Comparison of ENCODE assay signal across 28 cellular contexts in genomic region chr3:9207076-9207763, GRCh38.
"Had no signal": no experiment of that assay in that cellular context is flagged by ENCODE, and none has a peak within 500 bp of the region (broad histone marks: within the 10 kb centered on the region; RNA-seq: fewer than 3 reads in every experiment).

No MANE protein-coding gene starts in this region.

- H3K4me3 Mint-ChIP-seq: immature natural killer cell; memory B cell; mesothelial cell of epicardium; naive thymus-derived CD4-positive, alpha-beta T cell; nephron; stimulated activated naive B cell treated with anti-CD40 and anti-IgM and Interleukin-4, amounts not matched to agents 10 μg/mL and 1 μg/mL and 100 μg/mL, for 72 hours; stimulated activated naive CD8-positive, alpha-beta T cell treated with anti-CD3 and anti-CD28 coated beads, Interleukin-15, Interleukin-2, amounts not matched to agents 100 ng/mL and 50 ng/mL, for 24 hours had no signal

- DNase-seq: cortex of kidney; foreskin fibroblast; heart right ventricle; hypothalamus; immature natural killer cell; islet precursor cell; kidney glomerular epithelial cell; left ventricle myocardium superior; lower lobe of right lung; naive thymus-derived CD4-positive, alpha-beta T cell; nucleus accumbens; psoas muscle; right cardiac atrium; stimulated activated CD4-positive, alpha-beta T cell treated with anti-CD3 and anti-CD28 coated beads, Interleukin-15, amount 100 ng/mL, for 24 hours; stimulated activated CD4-positive, alpha-beta T cell treated with anti-CD3 and anti-CD28 coated beads, Interleukin-2, amount 100 ng/mL, for 48 hours; stimulated activated naive B cell treated with anti-CD40 and anti-IgM and Interleukin-4, amounts not matched to agents 10 μg/mL and 1 μg/mL and 100 μg/mL, for 72 hours; upper lobe of right lung had no signal

- H3K27ac ChIP-seq: epithelial cell of prostate, gastroesophageal sphincter, heart right ventricle, lower lobe of right lung, psoas muscle, skin epidermis, thoracic aorta, tibial nerve, upper lobe of right lung, vagina had no signal

- H3K27ac Mint-ChIP-seq: immature natural killer cell; memory B cell; mesothelial cell of epicardium; stimulated activated naive B cell treated with anti-CD40 and anti-IgM and Interleukin-4, amounts not matched to agents 10 μg/mL and 1 μg/mL and 100 μg/mL, for 72 hours; stimulated activated naive CD8-positive, alpha-beta T cell treated with anti-CD3 and anti-CD28 coated beads, Interleukin-15, Interleukin-2, amounts not matched to agents 100 ng/mL and 50 ng/mL, for 24 hours had no signal

- H3K27me3 Mint-ChIP-seq: stimulated activated naive CD8-positive, alpha-beta T cell treated with anti-CD3 and anti-CD28 coated beads, Interleukin-15, Interleukin-2, amounts not matched to agents 100 ng/mL and 50 ng/mL, for 24 hours had no signal

- ATAC-seq: esophagus mucosa; gastroesophageal sphincter; heart right ventricle; left ventricle myocardium superior; lower lobe of right lung; naive thymus-derived CD4-positive, alpha-beta T cell; right cardiac atrium; stimulated activated naive B cell treated with anti-CD40 and anti-IgM and Interleukin-4, amounts not matched to agents 10 μg/mL and 1 μg/mL and 100 μg/mL, for 72 hours; upper lobe of right lung had no signal

- H3K4me1 ChIP-seq: gastroesophageal sphincter, lower lobe of right lung, upper lobe of right lung, vagina had no signal

- H3K36me3 ChIP-seq: gastroesophageal sphincter, heart right ventricle, lower lobe of right lung, thoracic aorta, tibial nerve, upper lobe of right lung, vagina had no signal

- H3K9me3 ChIP-seq: gastroesophageal sphincter, heart right ventricle, lower lobe of right lung, psoas muscle, thoracic aorta, tibial nerve, upper lobe of right lung, vagina had no signal

- H3K36me3 Mint-ChIP-seq: immature natural killer cell; memory B cell; stimulated activated naive B cell treated with anti-CD40 and anti-IgM and Interleukin-4, amounts not matched to agents 10 μg/mL and 1 μg/mL and 100 μg/mL, for 72 hours had no signal

- H3K27me3 ChIP-seq: gastroesophageal sphincter, heart right ventricle, tibial nerve, upper lobe of right lung, vagina had no signal

- H3K4me3 ChIP-seq: gastroesophageal sphincter, heart right ventricle, lower lobe of right lung, psoas muscle, skin epidermis, thoracic aorta, tibial nerve, upper lobe of right lung, vagina had no signal

- H3K4me1 Mint-ChIP-seq: immature natural killer cell had no signal

- H3K9me3 Mint-ChIP-seq: immature natural killer cell; memory B cell; mesothelial cell of epicardium; naive thymus-derived CD4-positive, alpha-beta T cell; nephron; stimulated activated naive B cell treated with anti-CD40 and anti-IgM and Interleukin-4, amounts not matched to agents 10 μg/mL and 1 μg/mL and 100 μg/mL, for 72 hours; stimulated activated naive CD8-positive, alpha-beta T cell treated with anti-CD3 and anti-CD28 coated beads, Interleukin-15, Interleukin-2, amounts not matched to agents 100 ng/mL and 50 ng/mL, for 24 hours had no signal
